ENCODE assay signal across 12 cellular contexts in genomic region chr17:7018331-7018964, GRCh38. TPM values are rescaled to one million over a fixed set of nuclear protein-coding genes. Genes with fewer than 3 reads are reported as not detected.
DNase-seq lines count a peak whose midpoint lies in the region; ATAC-seq lines count a peak whose summit lies in the region.
"Had no signal": no experiment of that assay in that cellular context is flagged by ENCODE, and none has a peak within 500 bp of the region (broad histone marks: within the 10 kb centered on the region; RNA-seq: fewer than 3 reads in every experiment).

No MANE protein-coding gene starts in this region.

- H3K27ac Mint-ChIP-seq in activated T-helper 2 cell treated with anti-CD3 and anti-CD28 coated beads, Interferon-gamma antibody, Interleukin-2, Interleukin-4, amounts not matched to agents 10 μg/mL and 5 μg/mL and 100 μg/mL, durations not matched to agents 14 hours and 24 hours and 36 hours: peak overlapping the region; percentile 98

- in situ Hi-C loops in G401 (cut with HindIII; ENCODE audit: low sequenced_read_pairs): no loop called here

- H2AFZ ChIP-seq in Karpas-422 (ENCODE audit: low read length): no peak overlapping the region

- intact Hi-C loops in activated T-helper 2 cell treated with anti-CD3 and anti-CD28 coated beads, Interferon-gamma antibody, Interleukin-2, Interleukin-4, amounts not matched to agents 10 μg/mL and 5 μg/mL and 100 μg/mL, durations not matched to agents 14 hours and 24 hours and 36 hours (cut with micrococcal nuclease): no loop called here
- intact Hi-C loops in right cardiac atrium (cut with DNase I) (no loop called here), left colon (cut with DNase I, micrococcal nuclease) (no loop called here)

- H3K27me3 Mint-ChIP-seq in activated T-helper 2 cell treated with anti-CD3 and anti-CD28 coated beads, Interferon-gamma antibody, Interleukin-2, Interleukin-4, amounts not matched to agents 10 μg/mL and 5 μg/mL and 100 μg/mL, durations not matched to agents 14 hours and 24 hours and 36 hours (ENCODE audit: low read depth): no peaks in the 10 kb centered on the region
- H3K27me3 Mint-ChIP-seq: T-cell had no signal

- no peaks in the 10 kb centered on the region for H3K9me3 Mint-ChIP-seq in activated T-helper 2 cell treated with anti-CD3 and anti-CD28 coated beads, Interferon-gamma antibody, Interleukin-2, Interleukin-4, amounts not matched to agents 10 μg/mL and 5 μg/mL and 100 μg/mL, durations not matched to agents 14 hours and 24 hours and 36 hours
- H3K9me3 Mint-ChIP-seq: T-cell had no signal

- peaks cover 32% of the 10 kb centered on the region for H3K36me3 Mint-ChIP-seq in activated T-helper 2 cell treated with anti-CD3 and anti-CD28 coated beads, Interferon-gamma antibody, Interleukin-2, Interleukin-4, amounts not matched to agents 10 μg/mL and 5 μg/mL and 100 μg/mL, durations not matched to agents 14 hours and 24 hours and 36 hours (ENCODE audit: low read depth)

- peaks cover 67% of the 10 kb centered on the region for H3K4me1 Mint-ChIP-seq in activated T-helper 2 cell treated with anti-CD3 and anti-CD28 coated beads, Interferon-gamma antibody, Interleukin-2, Interleukin-4, amounts not matched to agents 10 μg/mL and 5 μg/mL and 100 μg/mL, durations not matched to agents 14 hours and 24 hours and 36 hours (ENCODE audit: low read depth)

- H4K20me1 ChIP-seq in Karpas-422 (ENCODE audit: insufficient read depth, low read depth, low read length): 0 out of 2 replicates have a peak, but pooled peaks cover 2% of the 10 kb centered on the region

- H3K4me3 ChIP-seq in right cardiac atrium (ENCODE audit: low read length) (peak overlapping the region; percentile 46), skeletal muscle satellite cell (ENCODE audit: low read length) (peak overlapping the region; percentile 76), Karpas-422 (ENCODE audit: low read length) (no peak overlapping the region)

- peak; percentile 38 for DNase-seq in G401 (ENCODE audit: low spot score)
- no peak for DNase-seq in activated T-helper 2 cell treated with anti-CD3 and anti-CD28 coated beads, Interferon-gamma antibody, Interleukin-2, Interleukin-4, amounts not matched to agents 10 μg/mL and 5 μg/mL and 100 μg/mL, durations not matched to agents 14 hours and 24 hours and 36 hours (ENCODE audit: low spot score)
- peak; percentile 77 to 89 (median 82) for DNase-seq in right cardiac atrium
- no peak for DNase-seq in Karpas-422
- DNase-seq in GDM1 (lab: John Stamatoyannopoulos, UW): no peak
- no peak for DNase-seq in left colon
- DNase-seq: activated effector memory CD4-positive, alpha-beta T cell treated with Interleukin-2 at 50 U/mL for 16 hours; T-cell had no signal

- 54% methylated on average over 10 of the region's 10 CpGs for WGBS in right cardiac atrium

- H3K9me3 ChIP-seq in right cardiac atrium (ENCODE audit: control insufficient read depth, low read length) (no peaks in the 10 kb centered on the region), skeletal muscle satellite cell (replicated peaks; ENCODE audit: low read length) (no peaks in the 10 kb centered on the region), Karpas-422 (ENCODE audit: low read length) (no peaks in the 10 kb centered on the region)

- H3K9ac ChIP-seq in skeletal muscle satellite cell (ENCODE audit: low read depth, low read length): peak overlapping the region; percentile 87
- no peak overlapping the region for H3K9ac ChIP-seq in Karpas-422 (ENCODE audit: low read length)

- H3K27ac ChIP-seq in right cardiac atrium (ENCODE audit: low read length) (peak overlapping the region; percentile 78), Karpas-422 (ENCODE audit: low read length) (no peak overlapping the region)

- ATAC-seq in right cardiac atrium: peak in 1 of 2 donors; percentile 3
- no peak for ATAC-seq in HG03342 (IDR thresholded peaks at IDR 0.05; ENCODE audit: unreplicated experiment)
- ATAC-seq in left colon: no peak
- ATAC-seq: T-cell had no signal

- H3K36me3 ChIP-seq in skeletal muscle satellite cell (ENCODE audit: insufficient read depth, low read length) (peaks cover 16% of the 10 kb centered on the region), Karpas-422 (ENCODE audit: insufficient read depth, low read length) (no peaks in the 10 kb centered on the region)

- no peaks in the 10 kb centered on the region for H3K9me2 ChIP-seq in Karpas-422 (replicated peaks; ENCODE audit: insufficient read depth, low read length)

- H3K4me1 ChIP-seq in right cardiac atrium (ENCODE audit: control insufficient read depth, insufficient read depth, low read length) (peaks cover 6% of the 10 kb centered on the region), skeletal muscle satellite cell (ENCODE audit: control insufficient read depth, insufficient read depth, low read length) (peaks cover 43% of the 10 kb centered on the region), Karpas-422 (ENCODE audit: low read length) (peaks cover 19% of the 10 kb centered on the region)

- H3K4me3 Mint-ChIP-seq in activated T-helper 2 cell treated with anti-CD3 and anti-CD28 coated beads, Interferon-gamma antibody, Interleukin-2, Interleukin-4, amounts not matched to agents 10 μg/mL and 5 μg/mL and 100 μg/mL, durations not matched to agents 14 hours and 24 hours and 36 hours (ENCODE audit: low read depth): no peak overlapping the region

- no peaks in the 10 kb centered on the region for H3K27me3 ChIP-seq in right cardiac atrium (ENCODE audit: control insufficient read depth, insufficient read depth)
- H3K27me3 ChIP-seq in skeletal muscle satellite cell (ENCODE audit: control insufficient read depth, insufficient read depth, low read length): peaks cover 10% of the 10 kb centered on the region
- no peaks in the 10 kb centered on the region for H3K27me3 ChIP-seq in Karpas-422 (ENCODE audit: low read length)

- H3K4me2 ChIP-seq in skeletal muscle satellite cell (ENCODE audit: low read length) (peak overlapping the region; percentile 98), Karpas-422 (ENCODE audit: low read depth, low read length, poor library complexity, severe bottlenecking) (no peak overlapping the region)

- H3K79me2 ChIP-seq in Karpas-422 (ENCODE audit: low read length): peaks cover 7% of the 10 kb centered on the region

RNA-seq across cellular contexts. Expression of gene BCL6B, which starts 4.4 kb away (rescaled TPM):
- total RNA-seq in G401 (2014; rRNA removed; shearing (Covaris generic)): not detected in 2 replicates
- total RNA-seq in activated T-helper 2 cell treated with anti-CD3 and anti-CD28 coated beads, Interferon-gamma antibody, Interleukin-2, Interleukin-4, amounts not matched to agents 10 μg/mL and 5 μg/mL and 100 μg/mL, durations not matched to agents 14 hours and 24 hours and 36 hours: 0.80 and 1.0 TPM in 2 replicates
- total RNA-seq in right cardiac atrium (10 to 100 TPM in 2 of 4 donors, 1 to 10 TPM in 2; 6.7 to 16.8 (median 10.1) TPM), left colon (1 to 10 TPM; 2.0 to 2.6 TPM)
- polyA plus RNA-seq in right cardiac atrium: 6.9 TPM
- total RNA-seq in skeletal muscle satellite cell (2012; rRNA removed): under 0.01 TPM in 1 of 2 replicates, not detected in the other
- total RNA-seq in Karpas-422 (2014; rRNA removed; shearing (Covaris generic); ENCODE audit: low replicate concordance): not detected in 2 replicates
- total RNA-seq: fibroblast of villous mesenchyme had no signal
- polyA plus RNA-seq: neural cell had no signal

RNA-seq across cellular contexts. Expression of gene RNASEK, which starts 6.0 kb away (rescaled TPM):
- total RNA-seq in G401 (2014; rRNA removed; shearing (Covaris generic)): 189 and 195 TPM in 2 replicates
- 150 and 154 TPM in 2 replicates for total RNA-seq in activated T-helper 2 cell treated with anti-CD3 and anti-CD28 coated beads, Interferon-gamma antibody, Interleukin-2, Interleukin-4, amounts not matched to agents 10 μg/mL and 5 μg/mL and 100 μg/mL, durations not matched to agents 14 hours and 24 hours and 36 hours
- total RNA-seq in right cardiac atrium: 100 to 1,000 TPM; 188 to 219 (median 193) TPM
- polyA plus RNA-seq in right cardiac atrium: 357 TPM
- 26.2 and 28.4 TPM in 2 replicates for total RNA-seq in skeletal muscle satellite cell (2012; rRNA removed)
- 107 and 310 TPM in 2 replicates for total RNA-seq in Karpas-422 (2014; rRNA removed; shearing (Covaris generic); ENCODE audit: low replicate concordance)
- 100 to 1,000 TPM; 183 to 188 TPM for total RNA-seq in left colon

RNA-seq across cellular contexts. Expression of gene SLC16A13, which starts 17.4 kb away (rescaled TPM):
- total RNA-seq in G401 (2014; rRNA removed; shearing (Covaris generic)): 5.3 and 9.8 TPM in 2 replicates
- 15.8 and 17.4 TPM in 2 replicates for total RNA-seq in activated T-helper 2 cell treated with anti-CD3 and anti-CD28 coated beads, Interferon-gamma antibody, Interleukin-2, Interleukin-4, amounts not matched to agents 10 μg/mL and 5 μg/mL and 100 μg/mL, durations not matched to agents 14 hours and 24 hours and 36 hours
- total RNA-seq in right cardiac atrium: 1 to 10 TPM in 2 of 4 donors, under 1 TPM in 2; 0.91 to 1.1 (median 0.98) TPM
- polyA plus RNA-seq in right cardiac atrium: 1.2 TPM
- total RNA-seq in skeletal muscle satellite cell (2012; rRNA removed): 0.76 and 0.87 TPM in 2 replicates
- total RNA-seq in Karpas-422 (2014; rRNA removed; shearing (Covaris generic); ENCODE audit: low replicate concordance): 1.3 and 6.0 TPM in 2 replicates
- total RNA-seq in left colon: 10 to 100 TPM in 1 of 2 donors, 1 to 10 TPM in 1; 9.0 to 10.0 TPM
- polyA plus RNA-seq: neural cell had no signal

RNA-seq across cellular contexts. Expression of gene ALOX12, which starts 22.6 kb away (rescaled TPM):
- total RNA-seq in G401 (2014; rRNA removed; shearing (Covaris generic)): not detected in 2 replicates
- not detected in 2 replicates for total RNA-seq in activated T-helper 2 cell treated with anti-CD3 and anti-CD28 coated beads, Interferon-gamma antibody, Interleukin-2, Interleukin-4, amounts not matched to agents 10 μg/mL and 5 μg/mL and 100 μg/mL, durations not matched to agents 14 hours and 24 hours and 36 hours
- total RNA-seq in right cardiac atrium (under 1 TPM in 1 of 4 donors, not detected in 3; 0.18 TPM), left colon (not detected)
- polyA plus RNA-seq in right cardiac atrium: 0.09 TPM
- 0.22 TPM in 1 of 2 replicates, not detected in the other for total RNA-seq in skeletal muscle satellite cell (2012; rRNA removed)
- total RNA-seq in Karpas-422 (2014; rRNA removed; shearing (Covaris generic); ENCODE audit: low replicate concordance): not detected in 2 replicates
- total RNA-seq: fibroblast of villous mesenchyme had no signal
- polyA plus RNA-seq: neural cell had no signal

RNA-seq across cellular contexts. Expression of gene SLC16A11, which starts 25.4 kb away (rescaled TPM):
- not detected in 2 replicates for total RNA-seq in G401 (2014; rRNA removed; shearing (Covaris generic))
- 0.37 and 0.46 TPM in 2 replicates for total RNA-seq in activated T-helper 2 cell treated with anti-CD3 and anti-CD28 coated beads, Interferon-gamma antibody, Interleukin-2, Interleukin-4, amounts not matched to agents 10 μg/mL and 5 μg/mL and 100 μg/mL, durations not matched to agents 14 hours and 24 hours and 36 hours
- total RNA-seq in right cardiac atrium: 1 to 10 TPM; 3.3 to 5.3 (median 3.7) TPM
- 11.3 TPM for polyA plus RNA-seq in right cardiac atrium
- total RNA-seq in skeletal muscle satellite cell (2012; rRNA removed): under 0.01 TPM in 1 of 2 replicates, not detected in the other
- not detected in 2 replicates for total RNA-seq in Karpas-422 (2014; rRNA removed; shearing (Covaris generic); ENCODE audit: low replicate concordance)
- under 1 TPM; 0.58 to 0.84 TPM for total RNA-seq in left colon
- total RNA-seq: fibroblast of villous mesenchyme had no signal
- polyA plus RNA-seq: neural cell had no signal

Comparison
In these comparisons a context has a peak if more than half of its experiments do, and no peak if none do; other contexts are left out.
1. DNase-seq: peak in G401 (single experiment) and right cardiac atrium (3 of 3); none in activated T-helper 2 cell treated with anti-CD3 and anti-CD28 coated beads, Interferon-gamma antibody, Interleukin-2, Interleukin-4, amounts not matched to agents 10 μg/mL and 5 μg/mL and 100 μg/mL, durations not matched to agents 14 hours and 24 hours and 36 hours (single experiment), Karpas-422 (single experiment), GDM1 (single experiment) and left colon (0 of 2).